ENCODE assay signal across 27 cellular contexts in genomic region chr20:21622097-21622496, GRCh38.
DNase-seq lines count a peak whose midpoint lies in the region; ATAC-seq and TF ChIP-seq lines count a peak whose summit lies in the region.
"Had no signal": no experiment of that assay in that cellular context is flagged by ENCODE, and none has a peak within 500 bp of the region (broad histone marks: within the 10 kb centered on the region; RNA-seq: fewer than 3 reads in every experiment).

No MANE protein-coding gene starts in this region.

- H2AFZ ChIP-seq in smooth muscle cell (ENCODE audit: low read depth), result no peak overlapping the region

- peaks cover 6% of the 10 kb centered on the region for H3K4me1 Mint-ChIP-seq in activated CD4-positive, alpha-beta T cell treated with anti-CD3 and anti-CD28 coated beads, Interleukin-2, amount 10 ng/mL, durations not matched to agents 24 days and 14 days
- peaks cover 2% of the 10 kb centered on the region for H3K4me1 Mint-ChIP-seq in activated CD4-positive, alpha-beta T cell treated with anti-CD3 and anti-CD28 coated beads for 36 hours
- H3K4me1 Mint-ChIP-seq: endodermal cell, immature natural killer cell had no signal

- H3K4me2 ChIP-seq in smooth muscle cell, result peak overlapping the region; percentile 23

- H3K27ac ChIP-seq in breast epithelium (peak overlapping the region; percentile 52 to 59), smooth muscle cell (ENCODE audit: low read depth) (peak overlapping the region; percentile 56)
- H3K27ac ChIP-seq: gastrocnemius medialis, HL-60, sigmoid colon, suprapubic skin had no signal

- CTCF ChIA-PET in activated CD4-positive, alpha-beta T cell treated with anti-CD3 and anti-CD28 coated beads for 36 hours (lab: Charles Lee), result no interaction called here

- no peaks in the 10 kb centered on the region for H3K9me3 ChIP-seq in breast epithelium
- H3K9me3 ChIP-seq in smooth muscle cell (replicated peaks; ENCODE audit: low read depth), result no peaks in the 10 kb centered on the region
- H3K9me3 ChIP-seq: gastrocnemius medialis, sigmoid colon, suprapubic skin had no signal

- no peaks in the 10 kb centered on the region for H4K20me1 ChIP-seq in smooth muscle cell (ENCODE audit: low read depth)

- peaks cover 7% of the 10 kb centered on the region for H3K27me3 Mint-ChIP-seq in activated CD4-positive, alpha-beta T cell treated with anti-CD3 and anti-CD28 coated beads, Interleukin-2, amount 10 ng/mL, durations not matched to agents 24 days and 14 days
- peaks cover 21% of the 10 kb centered on the region for H3K27me3 Mint-ChIP-seq in activated CD4-positive, alpha-beta T cell treated with anti-CD3 and anti-CD28 coated beads for 36 hours
- H3K27me3 Mint-ChIP-seq: stimulated activated naive B cell treated with anti-CD40 and anti-IgM and Interleukin-4, amounts not matched to agents 10 μg/mL and 1 μg/mL and 100 μg/mL, for 72 hours had no signal

- TF ChIP-seq POLR2A in breast epithelium (IDR thresholded peaks at IDR 0.05), result no peak

- POLR2A ChIA-PET in activated CD4-positive, alpha-beta T cell treated with anti-CD3 and anti-CD28 coated beads for 36 hours (lab: Charles Lee), result no interaction called here

- no peak overlapping the region for H3K9ac ChIP-seq in smooth muscle cell (ENCODE audit: low read depth)

- no peak overlapping the region for H3K4me3 ChIP-seq in breast epithelium
- H3K4me3 ChIP-seq in smooth muscle cell, result no peak overlapping the region
- H3K4me3 ChIP-seq: gastrocnemius medialis, GM12878, sigmoid colon, suprapubic skin had no signal

- no peaks in the 10 kb centered on the region for H3F3A ChIP-seq in smooth muscle cell (ENCODE audit: low read depth)

- DNase-seq in activated CD4-positive, alpha-beta T cell treated with anti-CD3 and anti-CD28 coated beads, Interleukin-2, amount 10 ng/mL, durations not matched to agents 24 days and 14 days, result peak; percentile 47
- no peak for DNase-seq in activated CD4-positive, alpha-beta T cell treated with anti-CD3 and anti-CD28 coated beads for 36 hours
- DNase-seq in NCI-H146 treated with DMSO at 0.1 percent for 48 hours (lab: John Stamatoyannopoulos, UW; ENCODE audit: unreplicated experiment) (peak; percentile 57), breast epithelium (ENCODE audit: low spot score in 2 of 2) (peak in 1 of 2 donors; percentile 33), smooth muscle cell (lab: John Stamatoyannopoulos, UW; ENCODE audit: unreplicated experiment) (no peak), mucosa of gallbladder (ENCODE audit: low spot score) (no peak), COR-L47 (lab: John Stamatoyannopoulos, UW) (no peak)
- DNase-seq: activated CD4-positive, alpha-beta T cell treated with anti-CD3 and anti-CD28 coated beads for 48 hours; activated gamma-delta T cell treated with Interleukin-2 at 50 U/mL for 16 hours; activated T-cell treated with anti-CD3 and anti-CD28 coated beads, Interleukin-2, amount 50 U/mL, for 24 hours; central memory CD4-positive, alpha-beta T cell; endodermal cell; gastrocnemius medialis; hippocampal formation; immature natural killer cell; mesendoderm; NCI-H1105; sigmoid colon; stimulated activated naive B cell treated with anti-CD40 and anti-IgM and Interleukin-4, amounts not matched to agents 10 μg/mL and 1 μg/mL and 100 μg/mL, for 72 hours had no signal

- H3K4me1 ChIP-seq in breast epithelium (no peaks in the 10 kb centered on the region), smooth muscle cell (ENCODE audit: low read depth) (no peaks in the 10 kb centered on the region)
- H3K4me1 ChIP-seq: gastrocnemius medialis, sigmoid colon, suprapubic skin had no signal

- no peak overlapping the region for H3K4me3 Mint-ChIP-seq in activated CD4-positive, alpha-beta T cell treated with anti-CD3 and anti-CD28 coated beads, Interleukin-2, amount 10 ng/mL, durations not matched to agents 24 days and 14 days
- no peak overlapping the region for H3K4me3 Mint-ChIP-seq in activated CD4-positive, alpha-beta T cell treated with anti-CD3 and anti-CD28 coated beads for 36 hours
- H3K4me3 Mint-ChIP-seq: activated T-cell treated with anti-CD3 and anti-CD28 coated beads, Interleukin-2, amount 50 U/mL, for 24 hours; endodermal cell; immature natural killer cell; stimulated activated naive B cell treated with anti-CD40 and anti-IgM and Interleukin-4, amounts not matched to agents 10 μg/mL and 1 μg/mL and 100 μg/mL, for 72 hours; T-helper 2 cell treated with Interferon-gamma antibody and Interleukin-4, amounts not matched to agents 5 μg/mL and 100 μg/mL, for 36 hours had no signal

- H3K9me3 Mint-ChIP-seq in activated CD4-positive, alpha-beta T cell treated with anti-CD3 and anti-CD28 coated beads, Interleukin-2, amount 10 ng/mL, durations not matched to agents 24 days and 14 days, result no peaks in the 10 kb centered on the region
- H3K9me3 Mint-ChIP-seq in activated CD4-positive, alpha-beta T cell treated with anti-CD3 and anti-CD28 coated beads for 36 hours (ENCODE audit: low read depth), result no peaks in the 10 kb centered on the region
- H3K9me3 Mint-ChIP-seq: activated T-cell treated with anti-CD3 and anti-CD28 coated beads, Interleukin-2, amount 50 U/mL, for 24 hours; T-helper 2 cell treated with Interferon-gamma antibody and Interleukin-4, amounts not matched to agents 5 μg/mL and 100 μg/mL, for 36 hours had no signal

- 32% methylated on average over 2 of the region's 2 CpGs for WGBS in smooth muscle cell (ENCODE audit: low lambda C conversion rate)

- no peaks in the 10 kb centered on the region for H3K79me2 ChIP-seq in smooth muscle cell (ENCODE audit: low read depth)

- no peaks in the 10 kb centered on the region for H3K36me3 Mint-ChIP-seq in activated CD4-positive, alpha-beta T cell treated with anti-CD3 and anti-CD28 coated beads, Interleukin-2, amount 10 ng/mL, durations not matched to agents 24 days and 14 days (ENCODE audit: low read depth)
- no peaks in the 10 kb centered on the region for H3K36me3 Mint-ChIP-seq in activated CD4-positive, alpha-beta T cell treated with anti-CD3 and anti-CD28 coated beads for 36 hours (ENCODE audit: low read depth)
- H3K36me3 Mint-ChIP-seq: immature natural killer cell; stimulated activated naive B cell treated with anti-CD40 and anti-IgM and Interleukin-4, amounts not matched to agents 10 μg/mL and 1 μg/mL and 100 μg/mL, for 72 hours had no signal

- H3K27me3 ChIP-seq in breast epithelium, result no peaks in the 10 kb centered on the region
- no peaks in the 10 kb centered on the region for H3K27me3 ChIP-seq in smooth muscle cell (ENCODE audit: low read depth)

- no peak overlapping the region for H3K27ac Mint-ChIP-seq in activated CD4-positive, alpha-beta T cell treated with anti-CD3 and anti-CD28 coated beads, Interleukin-2, amount 10 ng/mL, durations not matched to agents 24 days and 14 days
- H3K27ac Mint-ChIP-seq in activated CD4-positive, alpha-beta T cell treated with anti-CD3 and anti-CD28 coated beads for 36 hours, result no peak overlapping the region
- H3K27ac Mint-ChIP-seq: activated T-cell treated with anti-CD3 and anti-CD28 coated beads, Interleukin-2, amount 50 U/mL, for 24 hours; endodermal cell; immature natural killer cell; progenitor cell of endocrine pancreas; stimulated activated naive B cell treated with anti-CD40 and anti-IgM and Interleukin-4, amounts not matched to agents 10 μg/mL and 1 μg/mL and 100 μg/mL, for 72 hours; T-helper 2 cell treated with Interferon-gamma antibody and Interleukin-4, amounts not matched to agents 5 μg/mL and 100 μg/mL, for 36 hours had no signal

- intact Hi-C loops in activated CD4-positive, alpha-beta T cell treated with anti-CD3 and anti-CD28 coated beads, Interleukin-2, amount 10 ng/mL, durations not matched to agents 24 days and 14 days (cut with micrococcal nuclease), result no loop called here
- intact Hi-C loops in activated CD4-positive, alpha-beta T cell treated with anti-CD3 and anti-CD28 coated beads for 36 hours (cut with DNase I, micrococcal nuclease), result no loop called here
- intact Hi-C loops in breast epithelium (cut with DNase I; ENCODE audit: low total_unique reads), result no loop called here

- TF ChIP-seq CTCF in breast epithelium (IDR thresholded peaks at IDR 0.05) (no peak), smooth muscle cell (IDR thresholded peaks at IDR 0.05; ENCODE audit: borderline replicate concordance, insufficient read depth, poor library complexity, severe bottlenecking) (no peak)

- no peak for ATAC-seq in activated CD4-positive, alpha-beta T cell treated with anti-CD3 and anti-CD28 coated beads for 36 hours
- no peak for ATAC-seq in HG03025 (IDR thresholded peaks at IDR 0.05; ENCODE audit: low FRiP score, unreplicated experiment)
- ATAC-seq: gastrocnemius medialis; GM12878; left lobe of liver; Right ventricle myocardium inferior; stimulated activated naive B cell treated with anti-CD40 and anti-IgM and Interleukin-4, amounts not matched to agents 10 μg/mL and 1 μg/mL and 100 μg/mL, for 72 hours had no signal

- H3K36me3 ChIP-seq in breast epithelium, result no peaks in the 10 kb centered on the region
- no peaks in the 10 kb centered on the region for H3K36me3 ChIP-seq in smooth muscle cell (ENCODE audit: low read depth)
- H3K36me3 ChIP-seq: gastrocnemius medialis, sigmoid colon, suprapubic skin had no signal

Comparison
In these comparisons a context has a peak if more than half of its experiments do, and no peak if none do; other contexts are left out.
1. DNase-seq: peak in activated CD4-positive, alpha-beta T cell treated with anti-CD3 and anti-CD28 coated beads, Interleukin-2, amount 10 ng/mL, durations not matched to agents 24 days and 14 days (single experiment) and NCI-H146 treated with DMSO at 0.1 percent for 48 hours (single experiment); none in activated CD4-positive, alpha-beta T cell treated with anti-CD3 and anti-CD28 coated beads for 36 hours (single experiment), smooth muscle cell (single experiment), mucosa of gallbladder (single experiment) and COR-L47 (single experiment).